Comparison of ENCODE assay signal across 9 cellular contexts in the genomic region with DNA sequence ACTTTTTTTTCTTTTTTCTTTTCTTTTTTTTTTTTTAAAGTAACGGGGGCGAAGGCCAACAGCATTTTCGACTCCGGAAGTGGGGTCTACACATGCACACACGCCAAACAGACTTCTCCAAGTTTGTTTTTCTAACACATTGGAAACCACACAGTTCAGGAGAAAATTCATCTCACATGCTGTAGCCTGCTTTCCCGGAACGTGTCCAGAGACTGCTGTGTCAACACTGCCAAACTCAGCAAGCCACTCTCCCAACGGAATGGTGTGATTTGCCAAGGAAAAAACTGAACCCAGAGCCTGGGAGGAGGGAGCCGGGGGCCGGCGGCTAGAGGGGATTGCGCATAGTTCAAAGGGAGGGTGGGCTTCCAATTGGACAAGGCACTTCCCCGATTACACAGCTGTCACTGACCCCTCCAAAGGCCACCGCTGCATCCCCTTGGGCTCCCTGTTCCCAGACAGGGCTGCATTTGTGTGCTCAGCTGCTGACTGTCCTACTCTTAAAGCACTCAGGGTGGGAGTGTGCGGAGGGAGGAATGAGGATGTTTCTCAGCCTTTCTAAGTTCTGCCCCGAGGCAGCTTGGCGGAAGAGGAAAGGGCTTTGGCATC.
A peak's percentile ranks its signal among the peaks of the same experiment; 100 is the strongest.
DNase-seq lines count a peak whose midpoint lies in the region; ATAC-seq and TF ChIP-seq lines count a peak whose summit lies in the region.
"Had no signal": no experiment of that assay in that cellular context is flagged by ENCODE, and none has a peak within 500 bp of the region (broad histone marks: within the 10 kb centered on the region; RNA-seq: fewer than 3 reads in every experiment).

No MANE protein-coding gene starts in this region.

- no peak for TF ChIP-seq CTCF in cardiac fibroblast (IDR thresholded peaks at IDR 0.05; ENCODE audit: low read depth, low read length)

- H3K27me3 Mint-ChIP-seq in naive thymus-derived CD4-positive, alpha-beta T cell = peaks cover 2 to 28% (median 17%) of the 10 kb centered on the region in 5 donors

- H3K27ac Mint-ChIP-seq in naive thymus-derived CD4-positive, alpha-beta T cell = no peak overlapping the region

- DNase-seq in HT1080 (ENCODE audit: low read depth) (peak; percentile 2), cardiac fibroblast (ENCODE audit: low read depth in 2 of 2) (peak; percentile 16 to 76), iris pigment epithelial cell (ENCODE audit: low read depth) (peak; percentile 24), HUDEP-2 (lab: John Stamatoyannopoulos, UW; ENCODE audit: unreplicated experiment in 76 of 76) (no peak)
- no peak for DNase-seq in naive thymus-derived CD4-positive, alpha-beta T cell
- DNase-seq: immature natural killer cell had no signal

- ATAC-seq in HG02973 (IDR thresholded peaks at IDR 0.05; ENCODE audit: unreplicated experiment) (no peak), GM19467 (IDR thresholded peaks at IDR 0.05; ENCODE audit: unreplicated experiment) (no peak)
- no peak for ATAC-seq in naive thymus-derived CD4-positive, alpha-beta T cell

- no peak overlapping the region for H3K27ac ChIP-seq in naive thymus-derived CD4-positive, alpha-beta T cell (ENCODE audit: low read depth, low read length)

- H3K4me3 ChIP-seq in cardiac fibroblast (replicated peaks in 1 of 2; ENCODE audit: low read depth in 2 of 2, low read length in 2 of 2) (no peak overlapping the region), skeletal muscle satellite cell (ENCODE audit: low read length) (peak overlapping the region; percentile 51)
- H3K4me3 ChIP-seq in naive thymus-derived CD4-positive, alpha-beta T cell (ENCODE audit: low read length) = no peak overlapping the region

- peak overlapping the region; percentile 76 for H3K4me2 ChIP-seq in skeletal muscle satellite cell (ENCODE audit: low read length)

- H3K36me3 ChIP-seq in skeletal muscle satellite cell (ENCODE audit: insufficient read depth, low read length) = no peaks in the 10 kb centered on the region
- no peaks in the 10 kb centered on the region for H3K36me3 ChIP-seq in naive thymus-derived CD4-positive, alpha-beta T cell (ENCODE audit: control insufficient read depth in 2 of 3, insufficient read depth in 3 of 3, low read length in 3 of 3)

- peaks cover 0 to 2% (median 0%) of the 10 kb centered on the region in 7 donors for H3K4me1 Mint-ChIP-seq in naive thymus-derived CD4-positive, alpha-beta T cell
- H3K4me1 Mint-ChIP-seq: immature natural killer cell had no signal

- H3K36me3 Mint-ChIP-seq in naive thymus-derived CD4-positive, alpha-beta T cell = no peaks in the 10 kb centered on the region
- H3K36me3 Mint-ChIP-seq: immature natural killer cell had no signal

- H3K9ac ChIP-seq in skeletal muscle satellite cell (ENCODE audit: low read depth, low read length) = peak overlapping the region; percentile 56

- peaks cover 3% of the 10 kb centered on the region for H3K27me3 ChIP-seq in skeletal muscle satellite cell (ENCODE audit: control insufficient read depth, insufficient read depth, low read length)
- no peaks in the 10 kb centered on the region for H3K27me3 ChIP-seq in naive thymus-derived CD4-positive, alpha-beta T cell (ENCODE audit: control insufficient read depth in 2 of 2, insufficient read depth in 2 of 2, low read length in 2 of 2)

- H3K4me3 Mint-ChIP-seq in naive thymus-derived CD4-positive, alpha-beta T cell = no peak overlapping the region
- H3K4me3 Mint-ChIP-seq: immature natural killer cell had no signal

- H3K9me3 Mint-ChIP-seq in naive thymus-derived CD4-positive, alpha-beta T cell = peaks cover 0 to 4% (median 0%) of the 10 kb centered on the region in 11 donors

- POLR2A ChIA-PET in naive thymus-derived CD4-positive, alpha-beta T cell (lab: Charles Lee) = no interaction called here

- no peaks in the 10 kb centered on the region for H3K9me3 ChIP-seq in skeletal muscle satellite cell (replicated peaks; ENCODE audit: low read length)
- no peaks in the 10 kb centered on the region for H3K9me3 ChIP-seq in naive thymus-derived CD4-positive, alpha-beta T cell (ENCODE audit: control insufficient read depth in 2 of 3, low read length in 3 of 3)

- peaks cover 20% of the 10 kb centered on the region for H3K4me1 ChIP-seq in skeletal muscle satellite cell (ENCODE audit: control insufficient read depth, insufficient read depth, low read length)
- H3K4me1 ChIP-seq in naive thymus-derived CD4-positive, alpha-beta T cell (ENCODE audit: control insufficient read depth in 2 of 2, insufficient read depth in 2 of 2, low read length in 2 of 2) = no peaks in the 10 kb centered on the region

- CTCF ChIA-PET in naive thymus-derived CD4-positive, alpha-beta T cell (lab: Charles Lee) = no interaction called here

- intact Hi-C loops in naive thymus-derived CD4-positive, alpha-beta T cell (cut with micrococcal nuclease) = no loop called here

Comparison
In these comparisons a context has a peak if more than half of its experiments do, and no peak if none do; other contexts are left out.
1. DNase-seq: peak in HT1080 (single experiment), cardiac fibroblast (2 of 2) and iris pigment epithelial cell (single experiment); none in HUDEP-2 (0 of 76) and naive thymus-derived CD4-positive, alpha-beta T cell (0 of 9).